Comparison of ENCODE assay signal across 1 cellular context in genomic region chr11:93976577-93977254, GRCh38.
TF ChIP-seq lines count a peak whose summit lies in the region.
"Not testable (repeated sequence)": the region's sequence is repeated elsewhere in the genome, so short reads cannot be mapped to it uniquely, and the experiment has no call there.

No MANE protein-coding gene starts in this region.

TF ChIP-seq in K562, 482 proteins besides CTCF, POLR2A, EP300 and RAD21:
- TF ChIP-seq AFF1 (IDR thresholded peaks at IDR 0.05; ENCODE audit: low read depth in 1 of 2, partially characterized antibody in 2 of 2) (peak in 1 of 2 experiments; percentile 91), ATF3 (IDR thresholded peaks at IDR 0.05) (peak; percentile 23)
- not testable (repeated sequence) for TF ChIP-seq ATF3 (CRISPR knock-in tag; conservative IDR thresholded peaks at IDR 0.05)
TF ChIP-seq in K562: peak in this region for 2; not testable (repeated sequence) for 480.
